Comparison of ENCODE assay signal across 9 cellular contexts in genomic region chr16:89155184-89155679, GRCh38. TPM values are rescaled to one million over a fixed set of nuclear protein-coding genes. Genes with fewer than 3 reads are reported as not detected.
DNase-seq lines count a peak whose midpoint lies in the region; ATAC-seq and TF ChIP-seq lines count a peak whose summit lies in the region.
"Had no signal": no experiment of that assay in that cellular context is flagged by ENCODE, and none has a peak within 500 bp of the region (broad histone marks: within the 10 kb centered on the region; RNA-seq: fewer than 3 reads in every experiment).

No MANE protein-coding gene starts in this region.

- H3K4me1 ChIP-seq in colonic mucosa (no peaks in the 10 kb centered on the region), liver (ENCODE audit: control insufficient read depth in 4 of 4, insufficient read depth in 4 of 4, low read length in 3 of 4) (peaks cover 0 to 4% (median 0%) of the 10 kb centered on the region in 4 donors), testis (peaks cover 26% of the 10 kb centered on the region)

- intact Hi-C loops in colonic mucosa (cut with DNase I) (no loop called here), testis (cut with DNase I; ENCODE audit: low total_unique reads) (no loop called here)

- peak; percentile 16 for DNase-seq in HCEC 1CT
- DNase-seq in colonic mucosa: peak; percentile 44
- DNase-seq in testis: peak; percentile 89
- DNase-seq in NOMO-1 treated with DMSO at 0.1 percent for 48 hours (lab: John Stamatoyannopoulos, UW; ENCODE audit: unreplicated experiment): no peak
- no peak for DNase-seq in activated CD8-positive, alpha-beta memory T cell treated with anti-CD3 and anti-CD28 coated beads, Interleukin-2, amount 50 U/mL, for 48 hours
- no peak for DNase-seq in cerebellar cortex (ENCODE audit: low spot score)
- DNase-seq: NCI-H82 had no signal

- H3K27ac ChIP-seq in colonic mucosa (no peak overlapping the region), liver (ENCODE audit: low read depth in 1 of 2, low read length in 2 of 2) (no peak overlapping the region), testis (peak overlapping the region in 1 of 2 donors; percentile 14)

- no peaks in the 10 kb centered on the region for H3K9me3 ChIP-seq in colonic mucosa
- H3K9me3 ChIP-seq in liver (ENCODE audit: control insufficient read depth in 4 of 4, low read length in 3 of 4): no peaks in the 10 kb centered on the region
- H3K9me3 ChIP-seq in testis: no peaks in the 10 kb centered on the region

- ATAC-seq in HG03342 (IDR thresholded peaks at IDR 0.05; ENCODE audit: unreplicated experiment): no peak

- 37% methylated on average over 19 of the region's 19 CpGs for WGBS in liver
- 25 to 55% methylated on average over 10 to 19 of the region's 19 CpGs for WGBS in testis, 2 donors

- H3K36me3 ChIP-seq in colonic mucosa (no peaks in the 10 kb centered on the region), liver (ENCODE audit: control insufficient read depth in 4 of 4, insufficient read depth in 3 of 4, low read depth in 1 of 4, low read length in 3 of 4) (peaks cover 3 to 15% (median 8%) of the 10 kb centered on the region in 4 donors), testis (ENCODE audit: low read depth, missing control alignments) (no peaks in the 10 kb centered on the region)

- no peak for TF ChIP-seq CTCF in colonic mucosa (IDR thresholded peaks at IDR 0.05)
- TF ChIP-seq CTCF in liver (IDR thresholded peaks at IDR 0.05; ENCODE audit: low read depth, low read length, missing input control): no peak
- TF ChIP-seq CTCF in testis (IDR thresholded peaks at IDR 0.05): no peak

- no peak for TF ChIP-seq POLR2A in testis (IDR thresholded peaks at IDR 0.05)

- no peak for TF ChIP-seq RAD21 in liver (IDR thresholded peaks at IDR 0.05)

- no peak overlapping the region for H3K4me3 ChIP-seq in colonic mucosa
- H3K4me3 ChIP-seq in liver (ENCODE audit: low read depth in 1 of 3, low read length in 3 of 3): no peak overlapping the region
- no peak overlapping the region for H3K4me3 ChIP-seq in testis

- H3K9ac ChIP-seq in colonic mucosa (ENCODE audit: low read depth in 2 of 2, low read length in 2 of 2): no peak overlapping the region
- H3K9ac ChIP-seq in liver (ENCODE audit: low read depth in 1 of 2, low read length in 2 of 2): no peak overlapping the region

- H3K27me3 ChIP-seq in colonic mucosa (no peaks in the 10 kb centered on the region), liver (ENCODE audit: control insufficient read depth in 4 of 4, insufficient read depth in 4 of 4, low read length in 3 of 4) (no peaks in the 10 kb centered on the region), testis (no peaks in the 10 kb centered on the region)

TF ChIP-seq in liver, 16 proteins besides CTCF, POLR2A, EP300 and RAD21:
- no peak for TF ChIP-seq YY1 (IDR thresholded peaks at IDR 0.05)
- peak; percentile 69 for TF ChIP-seq NR2F2 (IDR thresholded peaks at IDR 0.05)

RNA-seq across cellular contexts. Expression of gene CDH15, which starts 16.3 kb away (rescaled TPM):
- total RNA-seq in colonic mucosa (not detected), liver (not detected), testis (1 to 10 TPM; 2.1 to 3.0 TPM)
- polyA plus RNA-seq in liver (under 1 TPM in 1 of 2 donors, not detected in 1; 0.12 TPM), testis (ENCODE audit: insufficient read depth, low read depth, low replicate concordance) (1.4 TPM)

RNA-seq across cellular contexts. Expression of gene SLC22A31, which starts 45.1 kb away (rescaled TPM):
- total RNA-seq in colonic mucosa (1 to 10 TPM in 1 of 2 donors, not detected in 1; 1.3 TPM), liver (under 1 TPM in 1 of 2 donors, not detected in 1; 0.50 TPM), testis (1 to 10 TPM; 3.9 to 8.2 TPM)
- polyA plus RNA-seq in liver (under 1 TPM; 0.15 to 0.48 TPM), testis (ENCODE audit: insufficient read depth, low read depth, low replicate concordance) (6.2 TPM)

Comparison
In these comparisons a context has a peak if more than half of its experiments do, and no peak if none do; other contexts are left out.
1. DNase-seq: peak in HCEC 1CT (single experiment), colonic mucosa (single experiment) and testis (single experiment); none in NOMO-1 treated with DMSO at 0.1 percent for 48 hours (single experiment), activated CD8-positive, alpha-beta memory T cell treated with anti-CD3 and anti-CD28 coated beads, Interleukin-2, amount 50 U/mL, for 48 hours (single experiment) and cerebellar cortex (single experiment).